Comparison of ENCODE assay signal across 16 cellular contexts in the genomic region with DNA sequence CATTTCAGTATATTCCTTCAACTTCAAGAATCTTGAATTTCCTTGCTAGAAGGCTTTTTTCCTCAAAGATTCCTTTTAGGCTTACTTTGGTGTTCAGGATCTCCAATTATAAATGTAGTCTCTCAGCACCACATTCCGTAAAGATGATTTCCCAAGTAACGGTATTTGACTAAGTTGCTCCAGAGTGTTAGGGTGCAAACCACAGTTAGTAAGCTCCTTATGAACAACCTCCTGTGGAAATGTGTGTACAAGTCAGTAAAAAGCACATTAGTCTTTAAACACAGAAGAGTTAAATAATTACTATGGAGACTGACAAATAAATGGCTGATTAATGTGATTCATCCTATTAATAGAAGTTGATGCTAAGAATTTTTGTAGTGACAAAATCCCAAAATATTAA. TPM values are rescaled to one million over a fixed set of nuclear protein-coding genes. Genes with fewer than 3 reads are reported as not detected.
DNase-seq lines count a peak whose midpoint lies in the region; ATAC-seq and TF ChIP-seq lines count a peak whose summit lies in the region.
"Had no signal": no experiment of that assay in that cellular context is flagged by ENCODE, and none has a peak within 500 bp of the region (broad histone marks: within the 10 kb centered on the region; RNA-seq: fewer than 3 reads in every experiment).

No MANE protein-coding gene starts in this region.

- no peak overlapping the region for H3K4me3 Mint-ChIP-seq in activated naive CD4-positive, alpha-beta T cell treated with anti-CD3 and anti-CD28 coated beads, Interleukin-2, amount 50 U/mL, for 24 hours
- H3K4me3 Mint-ChIP-seq: activated T-cell treated with anti-CD3 and anti-CD28 coated beads, Interleukin-2, amount 50 U/mL, for 72 hours; immature natural killer cell; naive B cell had no signal

- H3K27me3 Mint-ChIP-seq in activated naive CD4-positive, alpha-beta T cell treated with anti-CD3 and anti-CD28 coated beads, Interleukin-2, amount 50 U/mL, for 24 hours = no peaks in the 10 kb centered on the region
- H3K27me3 Mint-ChIP-seq: naive B cell had no signal

- DNase-seq in activated naive CD4-positive, alpha-beta T cell treated with anti-CD3 and anti-CD28 coated beads, Interleukin-2, amount 50 U/mL, for 72 hours (ENCODE audit: low spot score in 2 of 2) = no peak
- DNase-seq in RWPE2 (ENCODE audit: low spot score) = no peak
- peak; percentile 58 for DNase-seq in fibroblast of mammary gland (ENCODE audit: low read depth)
- DNase-seq in stromal cell of bone marrow (ENCODE audit: low read depth) = peak; percentile 13
- DNase-seq in NCI-H524 treated with DMSO at 0.1 percent for 48 hours (lab: John Stamatoyannopoulos, UW) = no peak
- DNase-seq: activated CD4-positive, alpha-beta T cell treated with anti-CD3 and anti-CD28 coated beads, Interleukin-2, amount 50 U/mL, for 4 hours; activated T-cell treated with anti-CD3 and anti-CD28 coated beads, Interleukin-2, amount 50 U/mL, for 72 hours; COR-L47; GDM1; glutamatergic neuron; immature natural killer cell; naive B cell; NCI-H82 had no signal

- H3K27ac ChIP-seq in RWPE2 (ENCODE audit: poor library complexity, severe bottlenecking) = peak overlapping the region; percentile 29

- H3K27ac Mint-ChIP-seq in activated naive CD4-positive, alpha-beta T cell treated with anti-CD3 and anti-CD28 coated beads, Interleukin-2, amount 50 U/mL, for 24 hours = peak overlapping the region; percentile 30
- H3K27ac Mint-ChIP-seq in activated naive CD4-positive, alpha-beta T cell treated with anti-CD3 and anti-CD28 coated beads, Interleukin-2, amount 50 U/mL, for 72 hours = peak overlapping the region in 1 of 2 donors; percentile 44
- H3K27ac Mint-ChIP-seq: naive B cell had no signal

- TF ChIP-seq CTCF in RWPE2 (IDR thresholded peaks at IDR 0.05; ENCODE audit: poor library complexity, severe bottlenecking) (no peak), fibroblast of mammary gland (conservative IDR thresholded peaks at IDR 0.05; ENCODE audit: control insufficient read depth, insufficient read depth, low read depth, low read length) (no peak)

- H3K36me3 Mint-ChIP-seq in activated naive CD4-positive, alpha-beta T cell treated with anti-CD3 and anti-CD28 coated beads, Interleukin-2, amount 50 U/mL, for 24 hours = peaks cover 5% of the 10 kb centered on the region
- H3K36me3 Mint-ChIP-seq in activated naive CD4-positive, alpha-beta T cell treated with anti-CD3 and anti-CD28 coated beads, Interleukin-2, amount 50 U/mL, for 72 hours = peaks cover 5 to 11% of the 10 kb centered on the region in 2 donors

- no peak for ATAC-seq in activated naive CD4-positive, alpha-beta T cell treated with anti-CD3 and anti-CD28 coated beads, Interleukin-2, amount 50 U/mL, for 72 hours
- no peak for ATAC-seq in RWPE2 (ENCODE audit: low read depth)
- ATAC-seq in GM19397 (IDR thresholded peaks at IDR 0.05; ENCODE audit: unreplicated experiment) = no peak
- no peak for ATAC-seq in HG03457 (IDR thresholded peaks at IDR 0.05; ENCODE audit: unreplicated experiment)
- ATAC-seq: activated T-cell treated with anti-CD3 and anti-CD28 coated beads, Interleukin-2, amount 50 U/mL, for 72 hours had no signal

- H3K9me3 ChIP-seq in RWPE2 (ENCODE audit: severe bottlenecking) = peaks cover 4% of the 10 kb centered on the region

- no peaks in the 10 kb centered on the region for H3K27me3 ChIP-seq in RWPE2 (ENCODE audit: insufficient read depth, poor library complexity, severe bottlenecking)

- peaks cover 6% of the 10 kb centered on the region for H3K4me1 ChIP-seq in RWPE2 (ENCODE audit: insufficient read depth, poor library complexity, severe bottlenecking)

- H3K9me3 Mint-ChIP-seq in activated naive CD4-positive, alpha-beta T cell treated with anti-CD3 and anti-CD28 coated beads, Interleukin-2, amount 50 U/mL, for 24 hours = no peaks in the 10 kb centered on the region
- H3K9me3 Mint-ChIP-seq in activated naive CD4-positive, alpha-beta T cell treated with anti-CD3 and anti-CD28 coated beads, Interleukin-2, amount 50 U/mL, for 72 hours = no peaks in the 10 kb centered on the region
- H3K9me3 Mint-ChIP-seq: activated T-cell treated with anti-CD3 and anti-CD28 coated beads, Interleukin-2, amount 50 U/mL, for 72 hours; immature natural killer cell; naive B cell had no signal

- peaks cover 91% of the 10 kb centered on the region for H3K36me3 ChIP-seq in RWPE2 (ENCODE audit: low read depth)

- peaks cover 7% of the 10 kb centered on the region for H3K4me1 Mint-ChIP-seq in activated naive CD4-positive, alpha-beta T cell treated with anti-CD3 and anti-CD28 coated beads, Interleukin-2, amount 50 U/mL, for 24 hours
- H3K4me1 Mint-ChIP-seq: immature natural killer cell had no signal

- H3K4me3 ChIP-seq in RWPE2 (ENCODE audit: severe bottlenecking) (no peak overlapping the region), fibroblast of mammary gland (ENCODE audit: control insufficient read depth, low read depth, low read length) (no peak overlapping the region)

RNA-seq across cellular contexts. Expression of gene DONSON, which starts 10.3 kb away (rescaled TPM):
- total RNA-seq in activated naive CD4-positive, alpha-beta T cell treated with anti-CD3 and anti-CD28 coated beads, Interleukin-2, amount 50 U/mL, for 72 hours = 10 to 100 TPM; 39.1 to 56.1 TPM

RNA-seq across cellular contexts. Expression of gene SON, which starts 35.4 kb away (rescaled TPM):
- total RNA-seq in activated naive CD4-positive, alpha-beta T cell treated with anti-CD3 and anti-CD28 coated beads, Interleukin-2, amount 50 U/mL, for 72 hours = 100 to 1,000 TPM; 271 to 344 TPM

RNA-seq across cellular contexts. Expression of gene GART, which starts 36.3 kb away (rescaled TPM):
- 100 to 1,000 TPM; 161 to 187 TPM for total RNA-seq in activated naive CD4-positive, alpha-beta T cell treated with anti-CD3 and anti-CD28 coated beads, Interleukin-2, amount 50 U/mL, for 72 hours

Comparison
In these comparisons a context has a peak if more than half of its experiments do, and no peak if none do; other contexts are left out.
1. DNase-seq: peak in fibroblast of mammary gland (single experiment) and stromal cell of bone marrow (single experiment); none in activated naive CD4-positive, alpha-beta T cell treated with anti-CD3 and anti-CD28 coated beads, Interleukin-2, amount 50 U/mL, for 72 hours (0 of 2), RWPE2 (single experiment) and NCI-H524 treated with DMSO at 0.1 percent for 48 hours (single experiment).